ENCODE assay signal across 8 cellular contexts in genomic region chr11:111918390-111919256, GRCh38. TPM values are rescaled to one million over a fixed set of nuclear protein-coding genes. Genes with fewer than 3 reads are reported as not detected.
DNase-seq lines count a peak whose midpoint lies in the region; ATAC-seq, FAIRE-seq and TF ChIP-seq lines count a peak whose summit lies in the region.

A gene with protein sequence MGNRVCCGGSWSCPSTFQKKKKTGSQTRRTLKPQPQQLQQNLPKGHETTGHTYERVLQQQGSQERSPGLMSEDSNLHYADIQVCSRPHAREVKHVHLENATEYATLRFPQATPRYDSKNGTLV (plus strand): TSS chr11:111918913. CDS start chr11:111918973, 60 bp downstream.

- no peak within 1 kb of the TSS for H3K14ac ChIP-seq in H1 (ENCODE audit: insufficient read length)

- peak within 1 kb of the TSS; percentile 76; the same call in 1 of the 2 replicates for H2BK15ac ChIP-seq in H1 (ENCODE audit: low read length)

- H3K4me3 ChIP-seq in H1 (ENCODE audit: extremely low read depth in 1 of 4, insufficient read depth in 2 of 4, low read depth in 3 of 4, low read length in 4 of 4) = peak within 1 kb of the TSS; percentile 7 to 41 (median 20); a peak in 3 of 8 replicates
- no peak within 1 kb of the TSS for H3K4me3 ChIP-seq in mucosa of descending colon

- peak within 1 kb of the TSS; percentile 4 for H4K5ac ChIP-seq in H1 (ENCODE audit: insufficient read length, low read depth, low read length)

- intact Hi-C loops in mucosa of descending colon (cut with DNase I, micrococcal nuclease) = no loop called here

- TF ChIP-seq RAD21 in H1 (IDR thresholded peaks at IDR 0.05 in 1 of 2, conservative IDR thresholded peaks at IDR 0.05 in 1 of 2; ENCODE audit: low read depth in 2 of 2, low read length in 2 of 2) = peak in 1 of 2 experiments; percentile 30; a peak in 1 of 4 replicates

- peak within 1 kb of the TSS; percentile 80; the same call in 1 of the 2 replicates for H3K18ac ChIP-seq in H1 (ENCODE audit: extremely low read depth, low read length)

- TF ChIP-seq EP300 in H1 (IDR thresholded peaks at IDR 0.05; ENCODE audit: borderline replicate concordance in 1 of 2, low read depth in 2 of 2, low read length in 2 of 2) = 0 out of 3 replicates have a peak, but pooled peaks of 1 of the 2 experiments have one; percentile 29

- H3K79me2 ChIP-seq in H1 (ENCODE audit: control insufficient read depth in 1 of 2, insufficient read depth in 2 of 2, low read length in 2 of 2) = no peaks in the 10 kb centered on the region

- no peaks in the 10 kb centered on the region for H3K23me2 ChIP-seq in H1 (ENCODE audit: low read depth, low read length)

- H2AK5ac ChIP-seq in H1 (ENCODE audit: low read depth, low read length) = peak within 1 kb of the TSS; percentile 47; the same call in 1 of the 2 replicates

- peak within 1 kb of the TSS; percentile 94 for H2AFZ ChIP-seq in H1 (ENCODE audit: low read length)

- H3K4ac ChIP-seq in H1 (replicated peaks; ENCODE audit: insufficient read length, low read depth, low read length) = no peak within 1 kb of the TSS

- H3K9ac ChIP-seq in H1 (replicated peaks in 1 of 4; ENCODE audit: extremely low read depth in 1 of 4, low read depth in 3 of 4, low read length in 3 of 4) = no peak within 1 kb of the TSS

- peak within 1 kb of the TSS; percentile 26; the same call in 1 of the 2 replicates for H3K27ac ChIP-seq in H1 (ENCODE audit: low read depth, low read length)

- peak; percentile 39 for FAIRE-seq in H1 (lab: Jason Lieb, UNC)

- peak within 1 kb of the TSS; percentile 40; the same call in 1 of the 2 replicates for H2BK20ac ChIP-seq in H1 (ENCODE audit: low read length)

- no peaks in the 10 kb centered on the region for H4K20me1 ChIP-seq in H1 (replicated peaks in 1 of 2; ENCODE audit: control insufficient read depth in 1 of 2, insufficient read depth in 2 of 2, low read length in 2 of 2)

- no peak within 1 kb of the TSS for H3K23ac ChIP-seq in H1 (ENCODE audit: insufficient read length)

- H3K9me3 ChIP-seq in H1 (ENCODE audit: insufficient read depth in 2 of 2, low read depth in 1 of 2, low read length in 1 of 2) (no peaks in the 10 kb centered on the region), mucosa of descending colon (no peaks in the 10 kb centered on the region)

- peak; percentile 1 to 20 (median 9); a peak in 2 of 4 replicates for TF ChIP-seq CTCF in H1 (IDR thresholded peaks at IDR 0.05; ENCODE audit: control extremely low read depth in 1 of 3, insufficient read depth in 1 of 3, low read depth in 1 of 3, low read length in 3 of 3)
- TF ChIP-seq CTCF in mucosa of descending colon (IDR thresholded peaks at IDR 0.05) = no peak

- DNase-seq in DMS153 treated with DMSO at 0.1 percent for 48 hours (lab: John Stamatoyannopoulos, UW; ENCODE audit: unreplicated experiment) (peak; percentile 93), NCI-H2029 treated with DMSO at 0.1 percent for 48 hours (lab: John Stamatoyannopoulos, UW) (peak; percentile 94), H1 (ENCODE audit: low read depth in 1 of 2, low spot score in 2 of 2) (peak; percentile 49 to 69), mucosa of descending colon (peak; percentile 78 to 84 (median 82)), putamen (ENCODE audit: low spot score) (no peak), activated gamma-delta T cell (lab: John Stamatoyannopoulos, UW) (no peak)
- DNase-seq in stimulated activated naive CD4-positive, alpha-beta T cell treated with Interleukin-2 at 50 U/mL for 16 hours (lab: John Stamatoyannopoulos, UW) = no peak

- no peak within 1 kb of the TSS for H4K8ac ChIP-seq in H1 (ENCODE audit: extremely low read depth, insufficient read depth, low read length)

- peak within 1 kb of the TSS; percentile 82 for H2BK120ac ChIP-seq in H1 (replicated peaks; ENCODE audit: low read depth, low read length)

- no peak for TF ChIP-seq POLR2A in H1 (IDR thresholded peaks at IDR 0.05; ENCODE audit: control extremely low read depth in 1 of 2, low read depth in 2 of 2, low read length in 2 of 2)

- no peak within 1 kb of the TSS for H3K56ac ChIP-seq in H1 (replicated peaks; ENCODE audit: insufficient read length, low read depth, low read length)

- H3K4me1 ChIP-seq in H1 (replicated peaks in 1 of 4; ENCODE audit: control insufficient read depth in 3 of 4, insufficient read depth in 4 of 4, low read length in 3 of 4) = peaks cover 0 to 6% (median 4%) of the 10 kb centered on the region in 4 experiments; a peak in 5 of 7 replicates
- H3K4me1 ChIP-seq in mucosa of descending colon (ENCODE audit: low read depth) = peaks cover 6% of the 10 kb centered on the region

- H3K36me3 ChIP-seq in H1 (ENCODE audit: control insufficient read depth in 2 of 4, insufficient read depth in 4 of 4, low read length in 3 of 4) (no peaks in the 10 kb centered on the region), mucosa of descending colon (ENCODE audit: low read depth) (no peaks in the 10 kb centered on the region)

- H2BK12ac ChIP-seq in H1 (ENCODE audit: low read depth, low read length) = peak within 1 kb of the TSS; percentile 72

- peak within 1 kb of the TSS; percentile 10 for H4K91ac ChIP-seq in H1 (replicated peaks; ENCODE audit: insufficient read length, low read length)

- CTCF ChIA-PET in H1 (lab: Charles Lee; ENCODE audit: partially characterized antibody) = interaction anchor here (0.6 to 1.6 kb wide), 8 partner anchors 8 to 64 kb away, joined by 3 to 8 read pairs (median 4); no protein-coding TSS in a partner anchor

- no peaks in the 10 kb centered on the region for H3K27me3 ChIP-seq in H1 (replicated peaks in 1 of 4; ENCODE audit: control insufficient read depth in 3 of 4, extremely low read depth in 1 of 4, insufficient read depth in 3 of 4, low read length in 3 of 4)

- ATAC-seq in mucosa of descending colon (peak; percentile 96), HG03135 (IDR thresholded peaks at IDR 0.05; ENCODE audit: unreplicated experiment) (no peak)

- H3K79me1 ChIP-seq in H1 (ENCODE audit: low read depth, low read length) = no peaks in the 10 kb centered on the region

- H3K4me2 ChIP-seq in H1 (ENCODE audit: insufficient read depth in 1 of 2, low read depth in 2 of 2, low read length in 2 of 2) = peak within 1 kb of the TSS; percentile 43 to 52

- 53% methylated on average over 19 of the region's 19 CpGs; no CpG with 5 or more reads in 1 of the 2 experiments for WGBS in H1 (ENCODE audit: extremely low coverage in 1 of 2, insufficient coverage in 1 of 2, insufficient read length in 1 of 2, insufficient replicate concordance in 2 of 2, low coverage in 1 of 2, low lambda C conversion rate in 2 of 2, missing lambda C conversion rate in 1 of 2), 2 experiments

- POLR2A ChIA-PET in H1 (lab: Charles Lee; ENCODE audit: partially characterized antibody) = interaction anchor here (0.8 to 1.4 kb wide), 5 partner anchors 19 to 64 kb away, joined by 3 to 4 read pairs (median 3); no protein-coding TSS in a partner anchor

- H2BK5ac ChIP-seq in H1 (ENCODE audit: low read depth, low read length) = no peak within 1 kb of the TSS; the same call in 1 of the 2 replicates

TF ChIP-seq in H1, 55 proteins besides CTCF, POLR2A, EP300 and RAD21 (continues in another document):
- TF ChIP-seq SIRT6 (IDR thresholded peaks at IDR 0.05; ENCODE audit: low read length) (no peak), MAX (IDR thresholded peaks at IDR 0.05) (peak; percentile 48; the same call in 1 of the 2 replicates), SP4 (IDR thresholded peaks at IDR 0.05; ENCODE audit: low read length) (no peak), SAP30 (IDR thresholded peaks at IDR 0.05; ENCODE audit: insufficient read depth, insufficient replicate concordance, low read length) (peak; percentile 35), GTF2F1 (IDR thresholded peaks at IDR 0.05; ENCODE audit: borderline replicate concordance, low read depth, low read length) (0 out of 2 replicates have a peak, but pooled peaks have one; percentile 20), TCF12 (IDR thresholded peaks at IDR 0.05; ENCODE audit: low read depth, low read length) (peak; percentile 80), CEBPB (IDR thresholded peaks at IDR 0.05; ENCODE audit: low read depth, low read length) (no peak), SP1 (IDR thresholded peaks at IDR 0.05; ENCODE audit: low read depth, low read length) (peak; percentile 54; the same call in 1 of the 2 replicates), SIN3A (conservative IDR thresholded peaks at IDR 0.05 in 1 of 2, IDR thresholded peaks at IDR 0.05 in 1 of 2; ENCODE audit: low read depth in 1 of 2, low read length in 2 of 2) (peak; percentile 93 to 97; a peak in 3 of 4 replicates), YY1 (IDR thresholded peaks at IDR 0.05; ENCODE audit: low read depth, low read length) (no peak), BACH1 (IDR thresholded peaks at IDR 0.05; ENCODE audit: low read length) (no peak), CBX8 (IDR thresholded peaks at IDR 0.05; ENCODE audit: borderline replicate concordance, low read depth, low read length) (no peak), EZH2 (IDR thresholded peaks at IDR 0.05; ENCODE audit: low read depth, low read length, severe bottlenecking) (no peak), TBP (IDR thresholded peaks at IDR 0.05; ENCODE audit: low read depth, low read length) (no peak), TAF7 (optimal IDR thresholded peaks at IDR 0.05; ENCODE audit: borderline replicate concordance, low read depth, low read length) (no peak), ASH2L (IDR thresholded peaks at IDR 0.05; ENCODE audit: low read length) (peak; percentile 60), PHF8 (conservative IDR thresholded peaks at IDR 0.05; ENCODE audit: low read depth, low read length) (no peak), HDAC6 (IDR thresholded peaks at IDR 0.05; ENCODE audit: low read depth, low read length) (no peak)
- TF ChIP-seq, protein P1, sequence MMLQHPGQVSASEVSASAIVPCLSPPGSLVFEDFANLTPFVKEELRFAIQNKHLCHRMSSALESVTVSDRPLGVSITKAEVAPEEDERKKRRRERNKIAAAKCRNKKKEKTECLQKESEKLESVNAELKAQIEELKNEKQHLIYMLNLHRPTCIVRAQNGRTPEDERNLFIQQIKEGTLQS (IDR thresholded peaks at IDR 0.05; ENCODE audit: insufficient read depth, low read depth, low read length) = no peak

RNA-seq across cellular contexts. Expression of the gene that starts here (rescaled TPM):
- total RNA-seq in H1 (2021; fragmentation: NEBNext Ultra II Directional; extraction: Animal tissue kit (Norgen Biotek cat#: 25700)) = 1.7 and 2.2 TPM in 2 replicates
- 2.7 and 3.4 TPM in 2 replicates for polyA plus RNA-seq in H1 (2011; rRNA removed)
- polyA plus RNA-seq in H1 (2011; cell fraction: cytosol; rRNA removed) = 3.1 TPM
- polyA plus RNA-seq in H1 (2011; cell fraction: nucleus; rRNA removed) = 5.2 TPM
- 2.0 to 3.5 TPM (median 3.1 TPM) in 4 replicates for polyA plus RNA-seq in H1 (2012, experiment 1 of 2)
- 2.5 TPM for polyA plus RNA-seq in H1 (2012, experiment 2 of 2)
- polyA plus RNA-seq in H1 (2013, experiment 1 of 2) = 1.5 TPM
- 1.5 TPM for polyA plus RNA-seq in H1 (2013, experiment 2 of 2)
- polyA minus RNA-seq in H1 (2011; rRNA and poly(A)+ RNA removed) = 1.7 and 2.3 TPM in 2 replicates
- polyA minus RNA-seq in H1 (2011; cell fraction: cytosol; rRNA and poly(A)+ RNA removed) = 2.2 TPM
- 2.0 TPM for polyA minus RNA-seq in H1 (2011; cell fraction: nucleus; rRNA and poly(A)+ RNA removed)
- total RNA-seq in mucosa of descending colon = 10 to 100 TPM in 1 of 3 donors, 1 to 10 TPM in 2; 3.2 to 12.8 (median 7.7) TPM

Comparison
In these comparisons a context has a peak if more than half of its experiments do, and no peak if none do; other contexts are left out.
1. DNase-seq: peak in DMS153 treated with DMSO at 0.1 percent for 48 hours (single experiment), NCI-H2029 treated with DMSO at 0.1 percent for 48 hours (single experiment), H1 (2 of 2) and mucosa of descending colon (3 of 3); none in putamen (single experiment), stimulated activated naive CD4-positive, alpha-beta T cell treated with Interleukin-2 at 50 U/mL for 16 hours (single experiment) and activated gamma-delta T cell (single experiment).